19 cellular contexts compared by ENCODE assay signal in genomic region chr6:24985313-24985712, GRCh38. TPM values are rescaled to one million over a fixed set of nuclear protein-coding genes. Genes with fewer than 3 reads are reported as not detected.
DNase-seq lines count a peak whose midpoint lies in the region; ATAC-seq and TF ChIP-seq lines count a peak whose summit lies in the region.
"Had no signal": no experiment of that assay in that cellular context is flagged by ENCODE, and none has a peak within 500 bp of the region (broad histone marks: within the 10 kb centered on the region; RNA-seq: fewer than 3 reads in every experiment).

No MANE protein-coding gene starts in this region.

- H3K27ac ChIP-seq in osteoblast (ENCODE audit: low read depth, low read length): no peak overlapping the region
- H3K27ac ChIP-seq: BLaER1 treated with 17β-estradiol and CSF1 and Interleukin-3, amounts not matched to agents 10 nM and 100 nM; hepatocyte; transverse colon had no signal

- H3K36me3 ChIP-seq in osteoblast (ENCODE audit: insufficient read depth, low read length): no peaks in the 10 kb centered on the region
- H3K36me3 ChIP-seq: transverse colon had no signal

- peak; percentile 18 to 70 (median 70) for DNase-seq in NCI-H1417 (lab: John Stamatoyannopoulos, UW)
- no peak for DNase-seq in NCI-H1417 treated with DMSO at 0.1 percent for 48 hours (lab: John Stamatoyannopoulos, UW)
- DNase-seq in NCI-H146 (lab: John Stamatoyannopoulos, UW): peak; percentile 90
- DNase-seq in choroid plexus epithelial cell (ENCODE audit: low read depth): peak; percentile 24
- peak; percentile 35 for DNase-seq in osteoblast (ENCODE audit: insufficient read length, low spot score, missing footprints)
- no peak for DNase-seq in SHP77 (lab: John Stamatoyannopoulos, UW)
- no peak for DNase-seq in NCI-H226
- DNase-seq: 8988T; activated CD8-positive, alpha-beta memory T cell treated with anti-CD3 and anti-CD28 coated beads, Interleukin-2, amount 10 ng/mL, durations not matched to agents 7 days and 5 days; activated effector memory CD4-positive, alpha-beta T cell treated with Interleukin-2 at 50 U/mL for 16 hours; amniotic stem cell; cerebellar nuclear complex; left colon; T-cell; transverse colon had no signal

- H3K4me3 ChIP-seq in choroid plexus epithelial cell (ENCODE audit: low read depth, low read length): no peak overlapping the region
- no peak overlapping the region for H3K4me3 ChIP-seq in osteoblast (ENCODE audit: insufficient read depth, low read length)
- H3K4me3 ChIP-seq: BLaER1 treated with 17β-estradiol and CSF1 and Interleukin-3, amounts not matched to agents 10 nM and 100 nM; hepatocyte; transverse colon had no signal

- TF ChIP-seq CTCF in choroid plexus epithelial cell (conservative IDR thresholded peaks at IDR 0.05; ENCODE audit: low read depth, low read length): no peak
- no peak for TF ChIP-seq CTCF in osteoblast (IDR thresholded peaks at IDR 0.05; ENCODE audit: extremely low read depth, low read depth, low read length)

- no peaks in the 10 kb centered on the region for H3K9me3 ChIP-seq in osteoblast (ENCODE audit: low read depth, low read length)

- no peaks in the 10 kb centered on the region for H3K27me3 ChIP-seq in osteoblast (ENCODE audit: insufficient read depth, low read length)
- H3K27me3 ChIP-seq: BLaER1 treated with 17β-estradiol and CSF1 and Interleukin-3, amounts not matched to agents 10 nM and 100 nM; hepatocyte; transverse colon had no signal

- H3K4me2 ChIP-seq in osteoblast (ENCODE audit: insufficient read depth, low read length): no peak overlapping the region
- H3K4me2 ChIP-seq: BLaER1 treated with 17β-estradiol and CSF1 and Interleukin-3, amounts not matched to agents 10 nM and 100 nM; hepatocyte had no signal

- H3K4me1 ChIP-seq in osteoblast (ENCODE audit: insufficient read depth, low read length): peaks cover 12% of the 10 kb centered on the region
- H3K4me1 ChIP-seq: transverse colon had no signal

- ATAC-seq in GM19328 (IDR thresholded peaks at IDR 0.05; ENCODE audit: unreplicated experiment): no peak
- ATAC-seq: activated CD8-positive, alpha-beta memory T cell treated with anti-CD3 and anti-CD28 coated beads, Interleukin-2, amount 10 ng/mL, durations not matched to agents 7 days and 5 days; left colon; stimulated activated effector memory CD8-positive, alpha-beta T cell treated with anti-CD3 and anti-CD28 coated beads, Interleukin-12 subunit alpha, Interleukin-12 subunit beta, amount 100 ng/mL, for 72 hours; T-cell had no signal

- H3K79me2 ChIP-seq in osteoblast (ENCODE audit: insufficient read depth, low read length): no peaks in the 10 kb centered on the region
- H3K79me2 ChIP-seq: hepatocyte had no signal

- no peak overlapping the region for H2AFZ ChIP-seq in osteoblast (ENCODE audit: low read length)
- H2AFZ ChIP-seq: hepatocyte had no signal

- H4K20me1 ChIP-seq in osteoblast (ENCODE audit: insufficient read depth, low read length): no peaks in the 10 kb centered on the region
- H4K20me1 ChIP-seq: BLaER1 treated with 17β-estradiol and CSF1 and Interleukin-3, amounts not matched to agents 10 nM and 100 nM had no signal

RNA-seq across cellular contexts. Expression of gene RIPOR2, which starts 49.6 kb away (rescaled TPM):
- 1.4 and 2.1 TPM in 2 replicates for total RNA-seq in osteoblast

Comparison
In these comparisons a context has a peak if more than half of its experiments do, and no peak if none do; other contexts are left out.
1. DNase-seq: peak in NCI-H1417 (3 of 3), NCI-H146 (single experiment), choroid plexus epithelial cell (single experiment) and osteoblast (single experiment); none in NCI-H1417 treated with DMSO at 0.1 percent for 48 hours (single experiment), SHP77 (0 of 2) and NCI-H226 (single experiment).